32 cellular contexts compared by ENCODE assay signal in genomic region chr16:68055395-68055794, GRCh38. TPM values are rescaled to one million over a fixed set of nuclear protein-coding genes. Genes with fewer than 3 reads are reported as not detected.
"Had no signal": no experiment of that assay in that cellular context is flagged by ENCODE, and none has a peak within 500 bp of the region (broad histone marks: within the 10 kb centered on the region; RNA-seq: fewer than 3 reads in every experiment).

No MANE protein-coding gene starts in this region.

- DNase-seq: hippocampal formation; left colon; left lung; lower lobe of right lung; mammary epithelial cell; mesenchymal stem cell; naive thymus-derived CD8-positive, alpha-beta T cell; nucleus accumbens; posterior cingulate gyrus; retina; right cardiac atrium; stimulated activated CD4-positive, alpha-beta T cell treated with anti-CD3 and anti-CD28 coated beads, Interleukin-1b, Interleukin-23, amount 100 ng/mL, for 48 hours; stimulated activated CD4-positive, alpha-beta T cell treated with anti-CD3 and anti-CD28 coated beads, Interleukin-2, amount 100 ng/mL, for 48 hours; stimulated activated CD4-positive, alpha-beta T cell treated with anti-CD3 and anti-CD28 coated beads, Interleukin-4, amount 100 ng/mL, for 4 hours; stimulated activated CD8-positive, alpha-beta memory T cell treated with anti-CD3 and anti-CD28 coated beads, Interleukin-4, amount 100 ng/mL, for 48 hours; stimulated activated naive B cell treated with anti-CD40 and anti-IgM and Interleukin-4, amounts not matched to agents 10 μg/mL and 1 μg/mL and 100 μg/mL, for 72 hours; stimulated activated naive CD8-positive, alpha-beta T cell treated with anti-CD3 and anti-CD28 coated beads, Interleukin-15, Interleukin-2, amounts not matched to agents 100 U/mL and 50 U/mL, for 24 hours; stomach; testis; thyroid gland; transverse colon; upper lobe of left lung had no signal

- ATAC-seq: left colon; left lung; lower lobe of right lung; naive thymus-derived CD8-positive, alpha-beta T cell; pancreas; right cardiac atrium; stimulated activated naive B cell treated with anti-CD40 and anti-IgM and Interleukin-4, amounts not matched to agents 10 μg/mL and 1 μg/mL and 100 μg/mL, for 72 hours; stimulated activated naive CD8-positive, alpha-beta T cell treated with anti-CD3 and anti-CD28 coated beads, Interleukin-15, Interleukin-2, amounts not matched to agents 100 U/mL and 50 U/mL, for 24 hours had no signal

- H3K27ac Mint-ChIP-seq: stimulated activated naive B cell treated with anti-CD40 and anti-IgM and Interleukin-4, amounts not matched to agents 10 μg/mL and 1 μg/mL and 100 μg/mL, for 72 hours had no signal

- H3K4me1 Mint-ChIP-seq: neural crest cell had no signal

- H3K27me3 Mint-ChIP-seq: naive thymus-derived CD8-positive, alpha-beta T cell; stimulated activated naive B cell treated with anti-CD40 and anti-IgM and Interleukin-4, amounts not matched to agents 10 μg/mL and 1 μg/mL and 100 μg/mL, for 72 hours had no signal

- H3K9me3 Mint-ChIP-seq: naive thymus-derived CD8-positive, alpha-beta T cell; neural crest cell; stimulated activated naive B cell treated with anti-CD40 and anti-IgM and Interleukin-4, amounts not matched to agents 10 μg/mL and 1 μg/mL and 100 μg/mL, for 72 hours had no signal

- H3K4me3 Mint-ChIP-seq: neural crest cell; stimulated activated naive B cell treated with anti-CD40 and anti-IgM and Interleukin-4, amounts not matched to agents 10 μg/mL and 1 μg/mL and 100 μg/mL, for 72 hours had no signal

RNA-seq across cellular contexts. Expression of gene DPEP2NB, which starts 39.7 kb away (rescaled TPM):
- total RNA-seq: kidney; left colon; left lung; liver; lower lobe of right lung; mammary epithelial cell; mucosa of gallbladder; naive thymus-derived CD8-positive, alpha-beta T cell; neural crest cell; osteoblast; pancreas; right cardiac atrium; skeletal muscle tissue; smooth muscle cell; stomach; thyroid gland; transverse colon; upper lobe of left lung; urinary bladder; vagina had no signal
- polyA plus RNA-seq: liver; mammary epithelial cell; naive thymus-derived CD8-positive, alpha-beta T cell; pancreas; right cardiac atrium; smooth muscle cell; stomach; urinary bladder had no signal

RNA-seq across cellular contexts. Expression of gene DPEP2, which starts 56.1 kb away (rescaled TPM):
- total RNA-seq: mammary epithelial cell, neural crest cell, osteoblast, smooth muscle cell had no signal
- polyA plus RNA-seq: mammary epithelial cell, smooth muscle cell had no signal
